8 cellular contexts compared by ENCODE assay signal in the genomic region with DNA sequence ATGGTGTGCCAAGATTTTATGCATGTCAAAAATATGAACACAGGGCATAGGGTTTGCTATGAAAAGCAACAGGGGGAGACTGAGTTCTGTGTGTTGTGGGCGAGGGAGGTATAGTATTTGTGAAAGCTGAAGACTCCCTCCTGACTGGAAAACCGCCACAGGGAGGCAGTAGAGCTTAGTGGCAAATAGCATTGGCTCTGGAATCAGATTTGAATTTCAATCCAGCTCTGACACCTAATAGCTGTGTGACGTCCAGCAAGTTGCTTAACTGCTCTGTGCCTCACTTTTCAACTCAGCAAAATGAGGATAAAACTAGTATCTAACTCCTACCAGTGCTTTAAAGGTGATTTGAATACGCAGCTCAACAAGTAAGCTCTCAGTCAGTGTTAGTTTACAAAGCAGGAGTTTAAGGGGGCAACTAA.
DNase-seq lines count a peak whose midpoint lies in the region; ATAC-seq and TF ChIP-seq lines count a peak whose summit lies in the region.

No MANE protein-coding gene starts in this region.

- H3K9me3 ChIP-seq in DOHH2 (ENCODE audit: control insufficient read depth, insufficient read depth, low read length) (no peaks in the 10 kb centered on the region), Loucy (ENCODE audit: insufficient read depth, low read depth, low read length) (no peaks in the 10 kb centered on the region)

- no peak overlapping the region for H3K27ac ChIP-seq in DOHH2 (ENCODE audit: low read depth, low read length)

- no peaks in the 10 kb centered on the region for H3F3A ChIP-seq in DOHH2 (ENCODE audit: control insufficient read depth, insufficient read depth)
- peaks cover 2% of the 10 kb centered on the region; the same call in 1 of the 2 replicates for H3F3A ChIP-seq in Loucy (ENCODE audit: low read depth)

- H3K9ac ChIP-seq in Loucy (ENCODE audit: low read depth, low read length, poor library complexity, severe bottlenecking), result no peak overlapping the region

- H3K4me2 ChIP-seq in DOHH2 (ENCODE audit: low read length), result no peak overlapping the region
- no peak overlapping the region for H3K4me2 ChIP-seq in Loucy (ENCODE audit: low read depth, low read length, poor library complexity, severe bottlenecking)

- peak; percentile 50 for DNase-seq in activated CD8-positive, alpha-beta memory T cell treated with anti-CD3 and anti-CD28 coated beads, Interleukin-2, amount 50 U/mL, for 4 hours
- peak; percentile 6 for DNase-seq in germinal center (ENCODE audit: low spot score)
- DNase-seq in stimulated activated naive CD8-positive, alpha-beta T cell treated with anti-CD3 and anti-CD28 coated beads, Interleukin-15, Interleukin-2, amounts not matched to agents 100 U/mL and 50 U/mL, for 24 hours, result peak; percentile 35
- no peak for DNase-seq in NCI-H2171 treated with DMSO at 0.1 percent for 48 hours (lab: John Stamatoyannopoulos, UW)

- H3K4me1 ChIP-seq in DOHH2 (ENCODE audit: control insufficient read depth, low read length) (peaks cover 8% of the 10 kb centered on the region), Loucy (ENCODE audit: insufficient read depth, low read length, poor library complexity, severe bottlenecking) (peaks cover 19% of the 10 kb centered on the region)

- TF ChIP-seq CTCF in DOHH2 (IDR thresholded peaks at IDR 0.05; ENCODE audit: low read depth, low read length, poor library complexity, severe bottlenecking), result peak; percentile 64
- peak; percentile 72 for TF ChIP-seq CTCF in Loucy (conservative IDR thresholded peaks at IDR 0.05; ENCODE audit: low read length)

- H3K4me3 ChIP-seq in DOHH2 (ENCODE audit: low read length) (no peak overlapping the region), Loucy (ENCODE audit: low read length, poor library complexity, severe bottlenecking) (no peak overlapping the region)

- no peak for ATAC-seq in stimulated activated naive CD8-positive, alpha-beta T cell treated with anti-CD3 and anti-CD28 coated beads, Interleukin-15, Interleukin-2, amounts not matched to agents 100 U/mL and 50 U/mL, for 24 hours
- ATAC-seq in GM18502 (IDR thresholded peaks at IDR 0.05; ENCODE audit: poor library complexity, unreplicated experiment), result no peak
- ATAC-seq in HG02852 (IDR thresholded peaks at IDR 0.05; ENCODE audit: unreplicated experiment), result no peak

- H4K20me1 ChIP-seq in DOHH2 (ENCODE audit: control insufficient read depth, insufficient read depth, low read depth, low read length) (no peaks in the 10 kb centered on the region), Loucy (ENCODE audit: insufficient read depth, low read length, poor library complexity, severe bottlenecking) (no peaks in the 10 kb centered on the region)

- H3K36me3 ChIP-seq in DOHH2 (ENCODE audit: control insufficient read depth, low read length) (no peaks in the 10 kb centered on the region), Loucy (ENCODE audit: insufficient read depth, low read length) (no peaks in the 10 kb centered on the region)

- H3K27me3 ChIP-seq in DOHH2 (ENCODE audit: control insufficient read depth, low read length) (no peaks in the 10 kb centered on the region), Loucy (ENCODE audit: insufficient read depth, low read length, poor library complexity, severe bottlenecking) (no peaks in the 10 kb centered on the region)

- H3K9me2 ChIP-seq in DOHH2 (replicated peaks; ENCODE audit: control insufficient read depth, low read length) (no peaks in the 10 kb centered on the region), Loucy (replicated peaks; ENCODE audit: low read depth, low read length) (no peaks in the 10 kb centered on the region)

- no peaks in the 10 kb centered on the region for H3K79me2 ChIP-seq in DOHH2 (ENCODE audit: control insufficient read depth, low read length)
- no peaks in the 10 kb centered on the region for H3K79me2 ChIP-seq in Loucy (ENCODE audit: insufficient read depth, low read length)

- H2AFZ ChIP-seq in Loucy (ENCODE audit: low read length), result no peak overlapping the region
